8 cellular contexts compared by ENCODE assay signal in genomic region chr2:157751462-157752058, GRCh38.
DNase-seq lines count a peak whose midpoint lies in the region; ATAC-seq and TF ChIP-seq lines count a peak whose summit lies in the region.

No MANE protein-coding gene starts in this region.

- no peak overlapping the region for H3K27ac Mint-ChIP-seq in endothelial cell (ENCODE audit: unreplicated experiment)
- H3K27ac Mint-ChIP-seq in stimulated activated naive CD8-positive, alpha-beta T cell treated with anti-CD3 and anti-CD28 coated beads, Interleukin-15, Interleukin-2, amounts not matched to agents 100 ng/mL and 50 ng/mL, for 24 hours: peak overlapping the region; percentile 24

- peaks cover 0 to 20% (median 0%) of the 10 kb centered on the region in 4 donors for H3K4me1 ChIP-seq in tibial artery

- peaks cover 27% of the 10 kb centered on the region for H3K36me3 Mint-ChIP-seq in endothelial cell (ENCODE audit: low read depth, unreplicated experiment)
- peaks cover 63% of the 10 kb centered on the region for H3K36me3 Mint-ChIP-seq in stimulated activated naive CD8-positive, alpha-beta T cell treated with anti-CD3 and anti-CD28 coated beads, Interleukin-15, Interleukin-2, amounts not matched to agents 100 ng/mL and 50 ng/mL, for 24 hours (ENCODE audit: low read depth)

- H3K36me3 ChIP-seq in tibial artery: peaks cover 14 to 42% (median 37%) of the 10 kb centered on the region in 3 donors

- H3K4me3 ChIP-seq in tibial artery: no peak overlapping the region

- H3K27ac ChIP-seq in RWPE1 (peak overlapping the region; percentile 53), tibial artery (no peak overlapping the region)

- no peaks in the 10 kb centered on the region for H3K9me3 Mint-ChIP-seq in endothelial cell (ENCODE audit: unreplicated experiment)
- H3K9me3 Mint-ChIP-seq in stimulated activated naive CD8-positive, alpha-beta T cell treated with anti-CD3 and anti-CD28 coated beads, Interleukin-15, Interleukin-2, amounts not matched to agents 100 ng/mL and 50 ng/mL, for 24 hours: no peaks in the 10 kb centered on the region

- TF ChIP-seq CTCF in RWPE1 (conservative IDR thresholded peaks at IDR 0.05; ENCODE audit: low read depth) (no peak), endothelial cell (IDR thresholded peaks at IDR 0.05; ENCODE audit: unreplicated experiment) (peak; percentile 39), tibial artery (IDR thresholded peaks at IDR 0.05) (no peak)

- H3K4me1 Mint-ChIP-seq in endothelial cell (ENCODE audit: unreplicated experiment): peaks cover 13% of the 10 kb centered on the region
- H3K4me1 Mint-ChIP-seq in stimulated activated naive CD8-positive, alpha-beta T cell treated with anti-CD3 and anti-CD28 coated beads, Interleukin-15, Interleukin-2, amounts not matched to agents 100 ng/mL and 50 ng/mL, for 24 hours (ENCODE audit: low read depth): peaks cover 22% of the 10 kb centered on the region

- no peaks in the 10 kb centered on the region for H3K27me3 ChIP-seq in tibial artery

- peaks cover 0 to 13% (median 0%) of the 10 kb centered on the region in 3 donors for H3K9me3 ChIP-seq in tibial artery

- POLR2A ChIA-PET in RWPE1 (lab: Yijun Ruan, JAX; ENCODE audit: low non-redundant PET): no interaction called here

- ATAC-seq in GM18858 (IDR thresholded peaks at IDR 0.05; ENCODE audit: unreplicated experiment): peak; percentile 60
- ATAC-seq in HG02870 (IDR thresholded peaks at IDR 0.05; ENCODE audit: unreplicated experiment): peak; percentile 68

- no peak for DNase-seq in RWPE1 (ENCODE audit: low spot score)
- DNase-seq in endothelial cell (ENCODE audit: low spot score): peak; percentile 21
- no peak for DNase-seq in NCI-H2107 treated with DMSO at 0.1 percent for 48 hours (lab: John Stamatoyannopoulos, UW; ENCODE audit: unreplicated experiment)
- DNase-seq in NCI-H1105 treated with DMSO at 0.1 percent for 48 hours (lab: John Stamatoyannopoulos, UW): no peak
- no peak for DNase-seq in tibial artery

- CTCF ChIA-PET in RWPE1 (lab: Yijun Ruan, JAX): interaction anchor here (0.7 kb wide), 1 partner anchor 124 kb away, joined by 3 read pairs; no protein-coding TSS in a partner anchor

- H3K4me3 Mint-ChIP-seq in endothelial cell (ENCODE audit: unreplicated experiment): no peak overlapping the region
- H3K4me3 Mint-ChIP-seq in stimulated activated naive CD8-positive, alpha-beta T cell treated with anti-CD3 and anti-CD28 coated beads, Interleukin-15, Interleukin-2, amounts not matched to agents 100 ng/mL and 50 ng/mL, for 24 hours: no peak overlapping the region

- intact Hi-C loops in tibial artery (cut with DNase I; ENCODE audit: low total_unique reads): no loop called here

- peaks cover 3% of the 10 kb centered on the region for H3K27me3 Mint-ChIP-seq in endothelial cell (ENCODE audit: unreplicated experiment)
- no peaks in the 10 kb centered on the region for H3K27me3 Mint-ChIP-seq in stimulated activated naive CD8-positive, alpha-beta T cell treated with anti-CD3 and anti-CD28 coated beads, Interleukin-15, Interleukin-2, amounts not matched to agents 100 ng/mL and 50 ng/mL, for 24 hours
